In genomic region chr17:72492941-72493340, GRCh38 we compare ENCODE assay signal across 1 cellular context.
TF ChIP-seq lines count a peak whose summit lies in the region.

No MANE protein-coding gene starts in this region.

TF ChIP-seq in HepG2, 621 proteins besides CTCF, POLR2A, EP300 and RAD21 (continued from another document and continues in another):
- TF ChIP-seq, protein P1, sequence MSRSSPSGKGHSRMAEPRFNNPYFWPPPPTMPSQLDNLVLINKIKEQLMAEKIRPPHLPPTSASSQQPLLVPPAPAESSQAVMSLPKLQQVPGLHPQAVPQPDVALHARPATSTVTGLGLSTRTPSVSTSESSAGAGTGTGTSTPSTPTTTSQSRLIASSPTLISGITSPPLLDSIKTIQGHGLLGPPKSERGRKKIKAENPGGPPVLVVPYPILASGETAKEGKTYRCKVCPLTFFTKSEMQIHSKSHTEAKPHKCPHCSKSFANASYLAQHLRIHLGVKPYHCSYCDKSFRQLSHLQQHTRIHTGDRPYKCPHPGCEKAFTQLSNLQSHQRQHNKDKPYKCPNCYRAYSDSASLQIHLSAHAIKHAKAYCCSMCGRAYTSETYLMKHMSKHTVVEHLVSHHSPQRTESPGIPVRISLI (CRISPR knock-in tag; IDR thresholded peaks at IDR 0.05; ENCODE audit: borderline replicate concordance): no peak
- TF ChIP-seq SATB2 (CRISPR knock-in tag; IDR thresholded peaks at IDR 0.05): no peak
- TF ChIP-seq CERS6 (CRISPR knock-in tag; IDR thresholded peaks at IDR 0.05): no peak
- TF ChIP-seq TCF12 (IDR thresholded peaks at IDR 0.05): no peak
- no peak for TF ChIP-seq TCF12 (CRISPR knock-in tag; IDR thresholded peaks at IDR 0.05)
- TF ChIP-seq HMG20A (CRISPR knock-in tag; IDR thresholded peaks at IDR 0.05; ENCODE audit: borderline replicate concordance): no peak; the same call in 1 of the 2 replicates
- no peak for TF ChIP-seq ZNF326 (CRISPR knock-in tag; IDR thresholded peaks at IDR 0.05; ENCODE audit: borderline replicate concordance)
- no peak for TF ChIP-seq ZNF720 (CRISPR knock-in tag; IDR thresholded peaks at IDR 0.05)
- TF ChIP-seq GFI1 (CRISPR knock-in tag; IDR thresholded peaks at IDR 0.05; ENCODE audit: borderline replicate concordance): no peak
- TF ChIP-seq ZFP37 (CRISPR knock-in tag; IDR thresholded peaks at IDR 0.05; ENCODE audit: borderline replicate concordance): no peak
- TF ChIP-seq GLMP (CRISPR knock-in tag; IDR thresholded peaks at IDR 0.05; ENCODE audit: borderline replicate concordance): no peak
- TF ChIP-seq ZNF597 (CRISPR knock-in tag; IDR thresholded peaks at IDR 0.05): no peak
- no peak for TF ChIP-seq SIX1 (CRISPR knock-in tag; IDR thresholded peaks at IDR 0.05; ENCODE audit: borderline replicate concordance)
- no peak for TF ChIP-seq ZNF546 (CRISPR knock-in tag; conservative IDR thresholded peaks at IDR 0.05)
- no peak for TF ChIP-seq ZC3H4 (CRISPR knock-in tag; IDR thresholded peaks at IDR 0.05; ENCODE audit: borderline replicate concordance)
- TF ChIP-seq SRSF9 (IDR thresholded peaks at IDR 0.05; ENCODE audit: borderline replicate concordance, insufficient read depth, low read depth, low read length, poor library complexity, severe bottlenecking): no peak
- no peak for TF ChIP-seq SNRNP70 (IDR thresholded peaks at IDR 0.05; ENCODE audit: low read depth, low read length)
- TF ChIP-seq ZNF124 (CRISPR knock-in tag; IDR thresholded peaks at IDR 0.05): no peak
- no peak for TF ChIP-seq ZNF550 (CRISPR knock-in tag; IDR thresholded peaks at IDR 0.05; ENCODE audit: borderline replicate concordance)
- no peak for TF ChIP-seq FOXC1 (CRISPR knock-in tag; IDR thresholded peaks at IDR 0.05; ENCODE audit: borderline replicate concordance)
- TF ChIP-seq EZH2 (conservative IDR thresholded peaks at IDR 0.05; ENCODE audit: low read depth, low read length): no peak
- no peak for TF ChIP-seq ZFP82 (CRISPR knock-in tag; IDR thresholded peaks at IDR 0.05; ENCODE audit: borderline replicate concordance)
- TF ChIP-seq ZBTB7A (CRISPR knock-in tag; IDR thresholded peaks at IDR 0.05): no peak
- no peak for TF ChIP-seq YY1 (IDR thresholded peaks at IDR 0.05; ENCODE audit: insufficient read depth, insufficient replicate concordance, low read depth, low read length)
- TF ChIP-seq SMARCC2 (IDR thresholded peaks at IDR 0.05): no peak
- no peak for TF ChIP-seq KMT2A (CRISPR knock-in tag; IDR thresholded peaks at IDR 0.05)
- TF ChIP-seq HNF4G (IDR thresholded peaks at IDR 0.05; ENCODE audit: borderline replicate concordance, low read depth, low read length): peak; percentile 57; the same call in 1 of the 2 replicates
- no peak for TF ChIP-seq HNF4G (CRISPR knock-in tag; IDR thresholded peaks at IDR 0.05; ENCODE audit: borderline replicate concordance, low read depth)
- no peak for TF ChIP-seq USF2 (IDR thresholded peaks at IDR 0.05; ENCODE audit: low read depth, low read length)
- TF ChIP-seq USF2 (CRISPR knock-in tag; IDR thresholded peaks at IDR 0.05; ENCODE audit: borderline replicate concordance): no peak
- TF ChIP-seq, protein P2, sequence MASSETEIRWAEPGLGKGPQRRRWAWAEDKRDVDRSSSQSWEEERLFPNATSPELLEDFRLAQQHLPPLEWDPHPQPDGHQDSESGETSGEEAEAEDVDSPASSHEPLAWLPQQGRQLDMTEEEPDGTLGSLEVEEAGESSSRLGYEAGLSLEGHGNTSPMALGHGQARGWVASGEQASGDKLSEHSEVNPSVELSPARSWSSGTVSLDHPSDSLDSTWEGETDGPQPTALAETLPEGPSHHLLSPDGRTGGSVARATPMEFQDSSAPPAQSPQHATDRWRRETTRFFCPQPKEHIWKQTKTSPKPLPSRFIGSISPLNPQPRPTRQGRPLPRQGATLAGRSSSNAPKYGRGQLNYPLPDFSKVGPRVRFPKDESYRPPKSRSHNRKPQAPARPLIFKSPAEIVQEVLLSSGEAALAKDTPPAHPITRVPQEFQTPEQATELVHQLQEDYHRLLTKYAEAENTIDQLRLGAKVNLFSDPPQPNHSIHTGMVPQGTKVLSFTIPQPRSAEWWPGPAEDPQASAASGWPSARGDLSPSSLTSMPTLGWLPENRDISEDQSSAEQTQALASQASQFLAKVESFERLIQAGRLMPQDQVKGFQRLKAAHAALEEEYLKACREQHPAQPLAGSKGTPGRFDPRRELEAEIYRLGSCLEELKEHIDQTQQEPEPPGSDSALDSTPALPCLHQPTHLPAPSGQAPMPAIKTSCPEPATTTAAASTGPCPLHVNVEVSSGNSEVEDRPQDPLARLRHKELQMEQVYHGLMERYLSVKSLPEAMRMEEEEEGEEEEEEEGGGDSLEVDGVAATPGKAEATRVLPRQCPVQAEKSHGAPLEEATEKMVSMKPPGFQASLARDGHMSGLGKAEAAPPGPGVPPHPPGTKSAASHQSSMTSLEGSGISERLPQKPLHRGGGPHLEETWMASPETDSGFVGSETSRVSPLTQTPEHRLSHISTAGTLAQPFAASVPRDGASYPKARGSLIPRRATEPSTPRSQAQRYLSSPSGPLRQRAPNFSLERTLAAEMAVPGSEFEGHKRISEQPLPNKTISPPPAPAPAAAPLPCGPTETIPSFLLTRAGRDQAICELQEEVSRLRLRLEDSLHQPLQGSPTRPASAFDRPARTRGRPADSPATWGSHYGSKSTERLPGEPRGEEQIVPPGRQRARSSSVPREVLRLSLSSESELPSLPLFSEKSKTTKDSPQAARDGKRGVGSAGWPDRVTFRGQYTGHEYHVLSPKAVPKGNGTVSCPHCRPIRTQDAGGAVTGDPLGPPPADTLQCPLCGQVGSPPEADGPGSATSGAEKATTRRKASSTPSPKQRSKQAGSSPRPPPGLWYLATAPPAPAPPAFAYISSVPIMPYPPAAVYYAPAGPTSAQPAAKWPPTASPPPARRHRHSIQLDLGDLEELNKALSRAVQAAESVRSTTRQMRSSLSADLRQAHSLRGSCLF (CRISPR knock-in tag; IDR thresholded peaks at IDR 0.05; ENCODE audit: borderline replicate concordance): no peak
- TF ChIP-seq, protein P3, sequence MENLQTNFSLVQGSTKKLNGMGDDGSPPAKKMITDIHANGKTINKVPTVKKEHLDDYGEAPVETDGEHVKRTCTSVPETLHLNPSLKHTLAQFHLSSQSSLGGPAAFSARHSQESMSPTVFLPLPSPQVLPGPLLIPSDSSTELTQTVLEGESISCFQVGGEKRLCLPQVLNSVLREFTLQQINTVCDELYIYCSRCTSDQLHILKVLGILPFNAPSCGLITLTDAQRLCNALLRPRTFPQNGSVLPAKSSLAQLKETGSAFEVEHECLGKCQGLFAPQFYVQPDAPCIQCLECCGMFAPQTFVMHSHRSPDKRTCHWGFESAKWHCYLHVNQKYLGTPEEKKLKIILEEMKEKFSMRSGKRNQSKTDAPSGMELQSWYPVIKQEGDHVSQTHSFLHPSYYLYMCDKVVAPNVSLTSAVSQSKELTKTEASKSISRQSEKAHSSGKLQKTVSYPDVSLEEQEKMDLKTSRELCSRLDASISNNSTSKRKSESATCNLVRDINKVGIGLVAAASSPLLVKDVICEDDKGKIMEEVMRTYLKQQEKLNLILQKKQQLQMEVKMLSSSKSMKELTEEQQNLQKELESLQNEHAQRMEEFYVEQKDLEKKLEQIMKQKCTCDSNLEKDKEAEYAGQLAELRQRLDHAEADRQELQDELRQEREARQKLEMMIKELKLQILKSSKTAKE (CRISPR knock-in tag; IDR thresholded peaks at IDR 0.05; ENCODE audit: borderline replicate concordance): peak; percentile 83; the same call in 1 of the 2 replicates
- no peak for TF ChIP-seq ZNF800 (CRISPR knock-in tag; IDR thresholded peaks at IDR 0.05)
- TF ChIP-seq ZMYM4 (CRISPR knock-in tag; IDR thresholded peaks at IDR 0.05): peak; percentile 56
- TF ChIP-seq, protein P4, sequence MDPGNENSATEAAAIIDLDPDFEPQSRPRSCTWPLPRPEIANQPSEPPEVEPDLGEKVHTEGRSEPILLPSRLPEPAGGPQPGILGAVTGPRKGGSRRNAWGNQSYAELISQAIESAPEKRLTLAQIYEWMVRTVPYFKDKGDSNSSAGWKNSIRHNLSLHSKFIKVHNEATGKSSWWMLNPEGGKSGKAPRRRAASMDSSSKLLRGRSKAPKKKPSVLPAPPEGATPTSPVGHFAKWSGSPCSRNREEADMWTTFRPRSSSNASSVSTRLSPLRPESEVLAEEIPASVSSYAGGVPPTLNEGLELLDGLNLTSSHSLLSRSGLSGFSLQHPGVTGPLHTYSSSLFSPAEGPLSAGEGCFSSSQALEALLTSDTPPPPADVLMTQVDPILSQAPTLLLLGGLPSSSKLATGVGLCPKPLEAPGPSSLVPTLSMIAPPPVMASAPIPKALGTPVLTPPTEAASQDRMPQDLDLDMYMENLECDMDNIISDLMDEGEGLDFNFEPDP (CRISPR knock-in tag; conservative IDR thresholded peaks at IDR 0.05): no peak
- no peak for TF ChIP-seq ZNF562 (CRISPR knock-in tag; IDR thresholded peaks at IDR 0.05; ENCODE audit: borderline replicate concordance)
- TF ChIP-seq, protein P5, sequence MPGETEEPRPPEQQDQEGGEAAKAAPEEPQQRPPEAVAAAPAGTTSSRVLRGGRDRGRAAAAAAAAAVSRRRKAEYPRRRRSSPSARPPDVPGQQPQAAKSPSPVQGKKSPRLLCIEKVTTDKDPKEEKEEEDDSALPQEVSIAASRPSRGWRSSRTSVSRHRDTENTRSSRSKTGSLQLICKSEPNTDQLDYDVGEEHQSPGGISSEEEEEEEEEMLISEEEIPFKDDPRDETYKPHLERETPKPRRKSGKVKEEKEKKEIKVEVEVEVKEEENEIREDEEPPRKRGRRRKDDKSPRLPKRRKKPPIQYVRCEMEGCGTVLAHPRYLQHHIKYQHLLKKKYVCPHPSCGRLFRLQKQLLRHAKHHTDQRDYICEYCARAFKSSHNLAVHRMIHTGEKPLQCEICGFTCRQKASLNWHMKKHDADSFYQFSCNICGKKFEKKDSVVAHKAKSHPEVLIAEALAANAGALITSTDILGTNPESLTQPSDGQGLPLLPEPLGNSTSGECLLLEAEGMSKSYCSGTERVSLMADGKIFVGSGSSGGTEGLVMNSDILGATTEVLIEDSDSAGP (CRISPR knock-in tag; IDR thresholded peaks at IDR 0.05; ENCODE audit: borderline replicate concordance): no peak
- TF ChIP-seq ISX (CRISPR knock-in tag; conservative IDR thresholded peaks at IDR 0.05): no peak
- no peak for TF ChIP-seq ZBTB21 (CRISPR knock-in tag; IDR thresholded peaks at IDR 0.05)
- TF ChIP-seq RBAK (CRISPR knock-in tag; IDR thresholded peaks at IDR 0.05): no peak
- TF ChIP-seq TSC22D2 (CRISPR knock-in tag; IDR thresholded peaks at IDR 0.05; ENCODE audit: borderline replicate concordance): no peak
- peak; percentile 73; the same call in 1 of the 2 replicates for TF ChIP-seq ZFP90 (CRISPR knock-in tag; IDR thresholded peaks at IDR 0.05; ENCODE audit: borderline replicate concordance)
- TF ChIP-seq JARID2 (CRISPR knock-in tag; IDR thresholded peaks at IDR 0.05; ENCODE audit: insufficient replicate concordance): no peak
- no peak for TF ChIP-seq MTA3 (CRISPR knock-in tag; IDR thresholded peaks at IDR 0.05)
- no peak for TF ChIP-seq TBP (CRISPR knock-in tag; IDR thresholded peaks at IDR 0.05)
